In genomic region chr9:110251770-110252169, GRCh38 we compare ENCODE assay signal across 8 cellular contexts. TPM values are rescaled to one million over a fixed set of nuclear protein-coding genes. Genes with fewer than 3 reads are reported as not detected.
"Had no signal": no experiment of that assay in that cellular context is flagged by ENCODE, and none has a peak within 500 bp of the region (broad histone marks: within the 10 kb centered on the region; RNA-seq: fewer than 3 reads in every experiment).

No MANE protein-coding gene starts in this region.

RNA-seq across cellular contexts. Expression of gene C9orf152, which starts 43.8 kb away (rescaled TPM):
- total RNA-seq: activated CD4-positive, alpha-beta memory T cell treated with anti-CD3 and anti-CD28 coated beads, Interleukin-2, amount 10 ng/mL, durations not matched to agents 7 days and 5 days; activated CD8-positive, alpha-beta memory T cell treated with anti-CD3 and anti-CD28 coated beads, Interleukin-2, amount 10 ng/mL, durations not matched to agents 7 days and 5 days; activated naive CD4-positive, alpha-beta T cell treated with anti-CD3 and anti-CD28 coated beads, Interleukin-2, amount 50 U/mL, for 72 hours; activated T-cell treated with anti-CD3 and anti-CD28 coated beads, Interleukin-2, amount 50 U/mL, for 72 hours; activated T-helper 2 cell treated with anti-CD3 and anti-CD28 coated beads, Interferon-gamma antibody, Interleukin-2, Interleukin-4, amounts not matched to agents 10 μg/mL and 5 μg/mL and 100 μg/mL, durations not matched to agents 14 hours and 24 hours and 36 hours; OCI-LY7; Right ventricle myocardium superior; T-helper 2 cell treated with Interferon-gamma antibody and Interleukin-4, amounts not matched to agents 100 ng/mL and 5 ng/mL, for 36 hours had no signal
